Comparison of ENCODE assay signal across 32 cellular contexts in genomic region chr7:78299088-78299487, GRCh38.
"Had no signal": no experiment of that assay in that cellular context is flagged by ENCODE, and none has a peak within 500 bp of the region (broad histone marks: within the 10 kb centered on the region; RNA-seq: fewer than 3 reads in every experiment).

No MANE protein-coding gene starts in this region.

- H3K27ac Mint-ChIP-seq: activated CD4-positive, alpha-beta memory T cell treated with anti-CD3 and anti-CD28 coated beads for 36 hours; activated CD4-positive, alpha-beta T cell treated with anti-CD3 and anti-CD28 coated beads, Interleukin-2, amount 10 ng/mL, durations not matched to agents 7 days and 5 days; activated naive CD4-positive, alpha-beta T cell treated with anti-CD3 and anti-CD28 coated beads, Interleukin-2, amount 10 ng/mL, durations not matched to agents 7 days and 5 days; activated naive CD8-positive, alpha-beta T cell treated with anti-CD3 and anti-CD28 coated beads for 36 hours; activated T-helper 17 cell treated with anti-CD3 and anti-CD28 coated beads, Interleukin-2, amount 50 U/mL, for 72 hours; T-cell had no signal

- H3K27me3 Mint-ChIP-seq: activated CD4-positive, alpha-beta memory T cell treated with anti-CD3 and anti-CD28 coated beads for 36 hours; activated CD4-positive, alpha-beta T cell treated with anti-CD3 and anti-CD28 coated beads, Interleukin-2, amount 10 ng/mL, durations not matched to agents 7 days and 5 days; activated naive CD4-positive, alpha-beta T cell treated with anti-CD3 and anti-CD28 coated beads, Interleukin-2, amount 10 ng/mL, durations not matched to agents 7 days and 5 days; activated naive CD8-positive, alpha-beta T cell treated with anti-CD3 and anti-CD28 coated beads for 36 hours; activated T-helper 17 cell treated with anti-CD3 and anti-CD28 coated beads, Interleukin-2, amount 50 U/mL, for 72 hours; T-cell had no signal

- ATAC-seq: activated T-helper 17 cell treated with anti-CD3 and anti-CD28 coated beads, Interleukin-2, amount 50 U/mL, for 72 hours; T-cell had no signal

- H3K9me3 ChIP-seq: adrenal gland, breast epithelium, Peyer's patch, SJSA1 had no signal

- H3K27me3 ChIP-seq: adrenal gland, breast epithelium, Peyer's patch had no signal

- FAIRE-seq: TTC549 had no signal

- H3K36me3 ChIP-seq: adrenal gland, breast epithelium, Peyer's patch, SJSA1 had no signal

- H3K4me1 ChIP-seq: adrenal gland, breast epithelium, Peyer's patch, SJSA1 had no signal

- DNase-seq: activated CD4-positive, alpha-beta memory T cell treated with anti-CD3 and anti-CD28 coated beads for 36 hours; activated CD4-positive, alpha-beta T cell treated with anti-CD3 and anti-CD28 coated beads, Interleukin-2, amount 10 ng/mL, durations not matched to agents 7 days and 5 days; activated CD4-positive, CD25-positive, alpha-beta regulatory T cell; activated CD8-positive, alpha-beta memory T cell treated with anti-CD3 and anti-CD28 coated beads for 24 hours; activated gamma-delta T cell treated with Interleukin-2 at 50 U/mL for 16 hours; activated naive CD4-positive, alpha-beta T cell treated with anti-CD3 and anti-CD28 coated beads, Interleukin-2, amount 10 ng/mL, durations not matched to agents 7 days and 5 days; activated naive CD8-positive, alpha-beta T cell treated with anti-CD3 and anti-CD28 coated beads for 36 hours; activated T-cell treated with anti-CD3 and anti-CD28 coated beads for 4 hours; activated T-cell treated with anti-CD3 and anti-CD28 coated beads, Interleukin-2, amount 50 U/mL, for 48 hours; adrenal gland; anterior cingulate cortex; caudate nucleus; MM.1S; NCI-H1105; NCI-H1436; NCI-H1694 treated with DMSO at 0.1 percent for 48 hours; NCI-H2029 treated with DMSO at 0.1 percent for 48 hours; NCI-H510A treated with DMSO at 0.1 percent for 48 hours; NCI-H69; NK-92 treated with Interleukin-12 subunit alpha and Interleukin-12 subunit beta, amount 100 ng/mL, for 24 hours; OCI-M1; Peyer's patch; SHP77; T-cell; T-helper 2 cell; T1000 had no signal

- H3K4me3 Mint-ChIP-seq: activated CD4-positive, alpha-beta memory T cell treated with anti-CD3 and anti-CD28 coated beads for 36 hours; activated CD4-positive, alpha-beta T cell treated with anti-CD3 and anti-CD28 coated beads, Interleukin-2, amount 10 ng/mL, durations not matched to agents 7 days and 5 days; activated naive CD4-positive, alpha-beta T cell treated with anti-CD3 and anti-CD28 coated beads, Interleukin-2, amount 10 ng/mL, durations not matched to agents 7 days and 5 days; activated naive CD8-positive, alpha-beta T cell treated with anti-CD3 and anti-CD28 coated beads for 36 hours; activated T-helper 17 cell treated with anti-CD3 and anti-CD28 coated beads, Interleukin-2, amount 50 U/mL, for 72 hours; T-cell had no signal

- H3K27ac ChIP-seq: adrenal gland, breast epithelium, Peyer's patch, RWPE1, SJSA1, VCaP had no signal

- H3K4me1 Mint-ChIP-seq: activated CD4-positive, alpha-beta T cell treated with anti-CD3 and anti-CD28 coated beads, Interleukin-2, amount 10 ng/mL, durations not matched to agents 7 days and 5 days; activated naive CD4-positive, alpha-beta T cell treated with anti-CD3 and anti-CD28 coated beads, Interleukin-2, amount 10 ng/mL, durations not matched to agents 7 days and 5 days; activated naive CD8-positive, alpha-beta T cell treated with anti-CD3 and anti-CD28 coated beads for 36 hours; activated T-helper 17 cell treated with anti-CD3 and anti-CD28 coated beads, Interleukin-2, amount 50 U/mL, for 72 hours; T-cell had no signal

- H3K9me3 Mint-ChIP-seq: activated CD4-positive, alpha-beta memory T cell treated with anti-CD3 and anti-CD28 coated beads for 36 hours; activated CD4-positive, alpha-beta T cell treated with anti-CD3 and anti-CD28 coated beads, Interleukin-2, amount 10 ng/mL, durations not matched to agents 7 days and 5 days; activated naive CD4-positive, alpha-beta T cell treated with anti-CD3 and anti-CD28 coated beads, Interleukin-2, amount 10 ng/mL, durations not matched to agents 7 days and 5 days; activated naive CD8-positive, alpha-beta T cell treated with anti-CD3 and anti-CD28 coated beads for 36 hours; T-cell had no signal

- H3K36me3 Mint-ChIP-seq: activated CD4-positive, alpha-beta memory T cell treated with anti-CD3 and anti-CD28 coated beads for 36 hours; activated naive CD4-positive, alpha-beta T cell treated with anti-CD3 and anti-CD28 coated beads, Interleukin-2, amount 10 ng/mL, durations not matched to agents 7 days and 5 days; activated naive CD8-positive, alpha-beta T cell treated with anti-CD3 and anti-CD28 coated beads for 36 hours; T-cell had no signal

- H3K4me3 ChIP-seq: adrenal gland, breast epithelium, Peyer's patch, SJSA1 had no signal
